In genomic region chr1:180802849-180803248, GRCh38 we compare ENCODE assay signal across 36 cellular contexts.
DNase-seq lines count a peak whose midpoint lies in the region; ATAC-seq, FAIRE-seq and TF ChIP-seq lines count a peak whose summit lies in the region.
"Had no signal": no experiment of that assay in that cellular context is flagged by ENCODE, and none has a peak within 500 bp of the region (broad histone marks: within the 10 kb centered on the region; RNA-seq: fewer than 3 reads in every experiment).

No MANE protein-coding gene starts in this region.

- no peaks in the 10 kb centered on the region for H3K27me3 Mint-ChIP-seq in activated naive CD8-positive, alpha-beta T cell treated with anti-CD3 and anti-CD28 coated beads, Interleukin-2, amount 50 U/mL, for 24 hours
- H3K27me3 Mint-ChIP-seq in activated naive CD8-positive, alpha-beta T cell treated with anti-CD3 and anti-CD28 coated beads for 36 hours, result no peaks in the 10 kb centered on the region
- H3K27me3 Mint-ChIP-seq: B cell; CD4-positive, alpha-beta memory T cell; CD4-positive, alpha-beta T cell; CD4-positive, CD25-positive, alpha-beta regulatory T cell; CD8-positive, alpha-beta memory T cell had no signal

- H3K27ac ChIP-seq in GM12878 (ENCODE audit: control insufficient read depth, insufficient read depth) (no peak overlapping the region), K562 (ENCODE audit: extremely low read depth, low read depth, low read length) (no peak overlapping the region), testis (no peak overlapping the region), aorta (ENCODE audit: low read depth in 1 of 2, low read length in 2 of 2) (no peak overlapping the region)
- H3K27ac ChIP-seq: 22Rv1; A549; BLaER1; BLaER1 treated with 17β-estradiol and CSF1 and Interleukin-3, amounts not matched to agents 10 nM and 100 nM; C4-2B had no signal

- SMC1A ChIA-PET in GM12878 (lab: Charles Lee; ENCODE audit: uncharacterized antibody, unreplicated experiment), result interaction anchor here (1.8 kb wide), 1 partner anchor 273 kb away, joined by 3 read pairs; no protein-coding TSS in a partner anchor

- no peaks in the 10 kb centered on the region for H3K9me3 ChIP-seq in GM12878 (replicated peaks; ENCODE audit: control insufficient read depth, insufficient read depth, low read length)
- no peaks in the 10 kb centered on the region for H3K9me3 ChIP-seq in K562 (replicated peaks; ENCODE audit: control insufficient read depth, insufficient read depth, low read depth, low read length)
- H3K9me3 ChIP-seq in testis, result no peaks in the 10 kb centered on the region
- no peaks in the 10 kb centered on the region for H3K9me3 ChIP-seq in aorta (ENCODE audit: control insufficient read depth, low read length)
- H3K9me3 ChIP-seq: A549; BE2C; BLaER1; BLaER1 treated with 17β-estradiol and CSF1 and Interleukin-3, amounts not matched to agents 10 nM and 100 nM; Caco-2 had no signal

- H3K36me3 ChIP-seq in GM12878 (ENCODE audit: control insufficient read depth in 2 of 2, insufficient read depth in 2 of 2, low read length in 1 of 2) (0 out of 4 replicates have a peak, but pooled peaks cover 0 to 4% of the 10 kb centered on the region in 2 experiments), K562 (ENCODE audit: control insufficient read depth, insufficient read depth, low read length) (peaks cover 13% of the 10 kb centered on the region; the same call in 2 of the 3 replicates), testis (ENCODE audit: low read depth, missing control alignments) (no peaks in the 10 kb centered on the region), aorta (ENCODE audit: control insufficient read depth in 1 of 2, insufficient read depth in 2 of 2, low read length in 1 of 2) (peaks cover 2% of the 10 kb centered on the region in 2 donors)

- no peak for TF ChIP-seq CTCF in GM12878 (IDR thresholded peaks at IDR 0.05 in 2 of 3, conservative IDR thresholded peaks at IDR 0.05 in 1 of 3; ENCODE audit: control insufficient read depth in 2 of 3, extremely low read depth in 1 of 3, insufficient read depth in 1 of 3, low read depth in 3 of 3, low read length in 3 of 3)
- no peak for TF ChIP-seq CTCF in K562 (IDR thresholded peaks at IDR 0.05 in 2 of 3, conservative IDR thresholded peaks at IDR 0.05 in 1 of 3; ENCODE audit: insufficient read depth in 2 of 3, low read depth in 1 of 3, low read length in 3 of 3)
- TF ChIP-seq CTCF in testis (IDR thresholded peaks at IDR 0.05), result no peak

- no peaks in the 10 kb centered on the region for H3K9me1 ChIP-seq in K562 (ENCODE audit: control insufficient read depth, insufficient read depth, low read length)

- BruUV-seq in GM12878 (replicated peaks; lab: Mats Ljungman, UMichigan), result no TSS peak
- BruUV-seq in K562 (replicated peaks; lab: Mats Ljungman, UMichigan), result no TSS peak

- ATAC-seq in activated naive CD8-positive, alpha-beta T cell treated with anti-CD3 and anti-CD28 coated beads, Interleukin-2, amount 50 U/mL, for 24 hours, result peak; percentile 54
- ATAC-seq in GM12878 (no peak), K562 (no peak), HG03045 (IDR thresholded peaks at IDR 0.05; ENCODE audit: unreplicated experiment) (no peak), aorta (ENCODE audit: low FRiP score) (no peak)
- ATAC-seq: A549; CD8-positive, alpha-beta T cell had no signal

- H3K27me3 ChIP-seq in GM12878 (replicated peaks in 1 of 2; ENCODE audit: control insufficient read depth in 2 of 2, insufficient read depth in 2 of 2, low read length in 1 of 2) (no peaks in the 10 kb centered on the region), K562 (ENCODE audit: control insufficient read depth in 2 of 2, insufficient read depth in 2 of 2, low read length in 2 of 2) (no peaks in the 10 kb centered on the region), testis (no peaks in the 10 kb centered on the region), aorta (ENCODE audit: control insufficient read depth in 1 of 2, insufficient read depth in 2 of 2, low read length in 1 of 2) (no peaks in the 10 kb centered on the region)
- H3K27me3 ChIP-seq: BE2C; BLaER1; BLaER1 treated with 17β-estradiol and CSF1 and Interleukin-3, amounts not matched to agents 10 nM and 100 nM had no signal

- H3K4me3 ChIP-seq in GM12878 (no peak overlapping the region), K562 (no peak overlapping the region), testis (no peak overlapping the region), aorta (ENCODE audit: low read length in 2 of 2) (no peak overlapping the region)
- H3K4me3 ChIP-seq: A549; BLaER1; BLaER1 treated with 17β-estradiol and CSF1 and Interleukin-3, amounts not matched to agents 10 nM and 100 nM had no signal

- H3K9ac ChIP-seq in GM12878 (ENCODE audit: control insufficient read depth, insufficient read depth, low read length) (no peak overlapping the region), K562 (ENCODE audit: insufficient read depth in 1 of 2, low read depth in 2 of 2, low read length in 2 of 2) (no peak overlapping the region)
- H3K9ac ChIP-seq: BLaER1; BLaER1 treated with 17β-estradiol and CSF1 and Interleukin-3, amounts not matched to agents 10 nM and 100 nM had no signal

- no peak for DNase-seq in activated naive CD8-positive, alpha-beta T cell treated with anti-CD3 and anti-CD28 coated beads, Interleukin-2, amount 50 U/mL, for 24 hours
- DNase-seq in activated naive CD8-positive, alpha-beta T cell treated with anti-CD3 and anti-CD28 coated beads for 36 hours, result no peak
- DNase-seq in GM12878 (ENCODE audit: low read depth, low spot score), result no peak
- DNase-seq in K562 (ENCODE audit: extremely low read depth in 1 of 4, low spot score in 3 of 4), result no peak
- peak; percentile 3 for DNase-seq in iris pigment epithelial cell (ENCODE audit: low read depth)
- no peak for DNase-seq in testis
- no peak for DNase-seq in aorta
- DNase-seq: 8988T; ACHN; AML-193; BE2C; C1 segment of cervical spinal cord; Caco-2; Calu3; CD4-positive, alpha-beta memory T cell; CD4-positive, alpha-beta T cell; CD4-positive, CD25-positive, alpha-beta regulatory T cell; CD8-positive, alpha-beta memory T cell; CD8-positive, alpha-beta T cell; COR-L47; DMS 273 treated with DMSO at 0.1 percent for 48 hours; DMS153; DMS53; DMS79; DMS79 treated with DMSO at 0.1 percent for 48 hours; DND-41; EL had no signal

- FAIRE-seq in GM12878 (lab: Jason Lieb, UNC) (peak; percentile 18), K562 (lab: Jason Lieb, UNC) (no peak)
- FAIRE-seq: A204.1 had no signal

- TF ChIP-seq POLR2A in GM12878 (IDR thresholded peaks at IDR 0.05; ENCODE audit: low read depth, low read length), result no peak
- no peak for TF ChIP-seq POLR2A in K562 (conservative IDR thresholded peaks at IDR 0.05)
- no peak for TF ChIP-seq POLR2A in testis (IDR thresholded peaks at IDR 0.05)

- CTCF ChIA-PET in GM12878 (lab: Yijun Ruan, JAX), result no interaction called here
- CTCF ChIA-PET in K562 (lab: Yijun Ruan, JAX; ENCODE audit: low intra/inter-chr PET ratio), result no interaction called here

- H2AFZ ChIP-seq in GM12878 (ENCODE audit: control insufficient read depth, low read depth, low read length) (no peak overlapping the region), K562 (ENCODE audit: low read depth, low read length) (no peak overlapping the region)

- intact Hi-C loops in GM12878 (cut with micrococcal nuclease; ENCODE audit: unreplicated experiment) (no loop called here), K562 (cut with micrococcal nuclease) (no loop called here), testis (cut with DNase I; ENCODE audit: low total_unique reads) (no loop called here), aorta (cut with DNase I) (no loop called here)

- H3K4me1 Mint-ChIP-seq in activated naive CD8-positive, alpha-beta T cell treated with anti-CD3 and anti-CD28 coated beads, Interleukin-2, amount 50 U/mL, for 24 hours, result peaks cover 13% of the 10 kb centered on the region
- H3K4me1 Mint-ChIP-seq in activated naive CD8-positive, alpha-beta T cell treated with anti-CD3 and anti-CD28 coated beads for 36 hours, result peaks cover 9% of the 10 kb centered on the region

- H4K20me1 ChIP-seq in GM12878 (ENCODE audit: control insufficient read depth, insufficient read depth) (no peaks in the 10 kb centered on the region), K562 (replicated peaks; ENCODE audit: control insufficient read depth, insufficient read depth, low read length) (no peaks in the 10 kb centered on the region)
- H4K20me1 ChIP-seq: BLaER1; BLaER1 treated with 17β-estradiol and CSF1 and Interleukin-3, amounts not matched to agents 10 nM and 100 nM had no signal

- no peak for TF ChIP-seq RAD21 in GM12878 (IDR thresholded peaks at IDR 0.05; ENCODE audit: insufficient read depth, low read depth, low read length)
- TF ChIP-seq RAD21 in K562 (CRISPR knock-in tag; conservative IDR thresholded peaks at IDR 0.05 in 1 of 2, IDR thresholded peaks at IDR 0.05 in 1 of 2), result no peak

- peaks cover 9% of the 10 kb centered on the region; the same call in 1 of the 2 replicates for H3K4me1 ChIP-seq in GM12878 (ENCODE audit: control insufficient read depth, insufficient read depth, low read length)
- no peaks in the 10 kb centered on the region for H3K4me1 ChIP-seq in K562 (replicated peaks in 1 of 2; ENCODE audit: control insufficient read depth in 2 of 2, insufficient read depth in 2 of 2, low read length in 2 of 2)
- no peaks in the 10 kb centered on the region for H3K4me1 ChIP-seq in testis
- no peaks in the 10 kb centered on the region for H3K4me1 ChIP-seq in aorta (ENCODE audit: control insufficient read depth in 1 of 2, insufficient read depth in 2 of 2, low read length in 2 of 2)
- H3K4me1 ChIP-seq: A549; BLaER1; BLaER1 treated with 17β-estradiol and CSF1 and Interleukin-3, amounts not matched to agents 10 nM and 100 nM; Caco-2 had no signal

- H3K36me3 Mint-ChIP-seq in activated naive CD8-positive, alpha-beta T cell treated with anti-CD3 and anti-CD28 coated beads, Interleukin-2, amount 50 U/mL, for 24 hours (ENCODE audit: low read depth), result peaks cover 13% of the 10 kb centered on the region
- peaks cover 13% of the 10 kb centered on the region for H3K36me3 Mint-ChIP-seq in activated naive CD8-positive, alpha-beta T cell treated with anti-CD3 and anti-CD28 coated beads for 36 hours

- no peak overlapping the region for H3K4me3 Mint-ChIP-seq in activated naive CD8-positive, alpha-beta T cell treated with anti-CD3 and anti-CD28 coated beads, Interleukin-2, amount 50 U/mL, for 24 hours
- no peak overlapping the region for H3K4me3 Mint-ChIP-seq in activated naive CD8-positive, alpha-beta T cell treated with anti-CD3 and anti-CD28 coated beads for 36 hours
- H3K4me3 Mint-ChIP-seq: B cell; CD14-positive monocyte; CD4-positive, alpha-beta memory T cell; CD4-positive, alpha-beta T cell; CD4-positive, CD25-positive, alpha-beta regulatory T cell; CD8-positive, alpha-beta memory T cell; CD8-positive, alpha-beta T cell had no signal

- H3K9me3 Mint-ChIP-seq in activated naive CD8-positive, alpha-beta T cell treated with anti-CD3 and anti-CD28 coated beads, Interleukin-2, amount 50 U/mL, for 24 hours, result no peaks in the 10 kb centered on the region
- H3K9me3 Mint-ChIP-seq in activated naive CD8-positive, alpha-beta T cell treated with anti-CD3 and anti-CD28 coated beads for 36 hours, result no peaks in the 10 kb centered on the region
- H3K9me3 Mint-ChIP-seq: CD4-positive, alpha-beta memory T cell; CD4-positive, alpha-beta T cell; CD4-positive, CD25-positive, alpha-beta regulatory T cell; CD8-positive, alpha-beta memory T cell; CD8-positive, alpha-beta T cell had no signal

- 96% methylated on average over 2 of the region's 2 CpGs for WGBS in GM12878 (ENCODE audit: insufficient coverage, insufficient replicate concordance, low lambda C conversion rate, missing lambda C conversion rate)
- 89% methylated on average over 2 of the region's 2 CpGs for WGBS in K562 (ENCODE audit: insufficient coverage, low coverage, missing lambda C conversion rate)
- 94 to 95% methylated on average over 2 of the region's 2 CpGs for WGBS in testis, 2 donors
- WGBS in aorta, 2 donors, result 95 to 96% methylated on average over 2 of the region's 2 CpGs

- in situ Hi-C loops in GM12878 (cut with MboI), result no loop called here
- in situ Hi-C loops in K562 (cut with MboI), result no loop called here

- H3K79me2 ChIP-seq in GM12878 (ENCODE audit: control insufficient read depth, insufficient read depth, low read length), result no peaks in the 10 kb centered on the region
- no peaks in the 10 kb centered on the region; the same call in 2 of the 3 replicates for H3K79me2 ChIP-seq in K562 (ENCODE audit: control insufficient read depth, insufficient read depth, low read length)

- no peak for TF ChIP-seq EP300 in GM12878 (IDR thresholded peaks at IDR 0.05; ENCODE audit: borderline replicate concordance in 1 of 2, control insufficient read depth in 1 of 2, low read depth in 2 of 2, low read length in 2 of 2)
- no peak for TF ChIP-seq EP300 in K562 (IDR thresholded peaks at IDR 0.05; ENCODE audit: low read length)

- no peak overlapping the region for H3K4me2 ChIP-seq in GM12878 (ENCODE audit: control insufficient read depth, insufficient read depth)
- H3K4me2 ChIP-seq in K562 (ENCODE audit: insufficient read depth, low read length), result no peak overlapping the region
- H3K4me2 ChIP-seq: A549; BLaER1; BLaER1 treated with 17β-estradiol and CSF1 and Interleukin-3, amounts not matched to agents 10 nM and 100 nM had no signal

- RAD21 ChIA-PET in GM12878 (lab: Charles Lee; ENCODE audit: unreplicated experiment), result no interaction called here

- POLR2A ChIA-PET in GM12878 (lab: Charles Lee) (no interaction called here), K562 (lab: Yijun Ruan, JAX) (interaction anchor here (1.1 to 1.2 kb wide), 2 partner anchors 10 to 243 kb away, joined by 3 to 7 read pairs; no protein-coding TSS in a partner anchor)

- H3K27ac Mint-ChIP-seq in activated naive CD8-positive, alpha-beta T cell treated with anti-CD3 and anti-CD28 coated beads, Interleukin-2, amount 50 U/mL, for 24 hours, result peak overlapping the region; percentile 63
- no peak overlapping the region for H3K27ac Mint-ChIP-seq in activated naive CD8-positive, alpha-beta T cell treated with anti-CD3 and anti-CD28 coated beads for 36 hours
- H3K27ac Mint-ChIP-seq: B cell; CD14-positive monocyte; CD4-positive, alpha-beta T cell; CD4-positive, CD25-positive, alpha-beta regulatory T cell; CD8-positive, alpha-beta memory T cell; CD8-positive, alpha-beta T cell had no signal
